In genomic region chr15:65092911-65093792, GRCh38 we compare ENCODE assay signal across 22 cellular contexts. TPM values are rescaled to one million over a fixed set of nuclear protein-coding genes. Genes with fewer than 3 reads are reported as not detected.
"Had no signal": no experiment of that assay in that cellular context is flagged by ENCODE, and none has a peak within 500 bp of the region (broad histone marks: within the 10 kb centered on the region; RNA-seq: fewer than 3 reads in every experiment).

No MANE protein-coding gene starts in this region.

- H3K27me3 Mint-ChIP-seq: central memory CD8-positive, alpha-beta T cell; naive thymus-derived CD8-positive, alpha-beta T cell; stimulated activated naive B cell treated with anti-CD40 and anti-IgM and Interleukin-4, amounts not matched to agents 10 μg/mL and 1 μg/mL and 100 μg/mL, for 72 hours; type B pancreatic cell had no signal

- H3K27ac Mint-ChIP-seq: stimulated activated naive B cell treated with anti-CD40 and anti-IgM and Interleukin-4, amounts not matched to agents 10 μg/mL and 1 μg/mL and 100 μg/mL, for 72 hours; type B pancreatic cell had no signal

- ATAC-seq: mucosa of descending colon; naive thymus-derived CD8-positive, alpha-beta T cell; stimulated activated naive B cell treated with anti-CD40 and anti-IgM and Interleukin-4, amounts not matched to agents 10 μg/mL and 1 μg/mL and 100 μg/mL, for 72 hours had no signal

- H3K4me3 ChIP-seq: heart left ventricle, mucosa of descending colon, skin epidermis had no signal

- H3K27me3 ChIP-seq: heart left ventricle had no signal

- H3K4me3 Mint-ChIP-seq: brain; central memory CD8-positive, alpha-beta T cell; naive thymus-derived CD8-positive, alpha-beta T cell; stimulated activated naive B cell treated with anti-CD40 and anti-IgM and Interleukin-4, amounts not matched to agents 10 μg/mL and 1 μg/mL and 100 μg/mL, for 72 hours; type B pancreatic cell had no signal

- H3K9me3 ChIP-seq: heart left ventricle, mucosa of descending colon had no signal

- DNase-seq: activated CD4-positive, alpha-beta T cell treated with anti-CD3 and anti-CD28 coated beads, Interleukin-2, amount 50 U/mL, for 48 hours; activated naive CD4-positive, alpha-beta T cell treated with anti-CD3 and anti-CD28 coated beads, Interleukin-2, amount 50 U/mL, for 16 hours; amniotic stem cell; effector CD8-positive, alpha-beta T cell; heart left ventricle; islet precursor cell; mammary epithelial cell; mucosa of descending colon; stimulated activated CD4-positive, alpha-beta T cell treated with anti-CD3 and anti-CD28 coated beads, Interleukin-15, amount 100 ng/mL, for 24 hours; stimulated activated CD4-positive, alpha-beta T cell treated with anti-CD3 and anti-CD28 coated beads, Interleukin-4, amount 100 ng/mL, for 1 hour; stimulated activated naive B cell treated with anti-CD40 and anti-IgM and Interleukin-4, amounts not matched to agents 10 μg/mL and 1 μg/mL and 100 μg/mL, for 72 hours; T-helper 1 cell; T1000 had no signal

- H3K4me1 Mint-ChIP-seq: central memory CD8-positive, alpha-beta T cell; stimulated activated naive B cell treated with anti-CD40 and anti-IgM and Interleukin-4, amounts not matched to agents 10 μg/mL and 1 μg/mL and 100 μg/mL, for 72 hours had no signal

- H3K9me3 Mint-ChIP-seq: brain; central memory CD8-positive, alpha-beta T cell; naive thymus-derived CD8-positive, alpha-beta T cell; stimulated activated naive B cell treated with anti-CD40 and anti-IgM and Interleukin-4, amounts not matched to agents 10 μg/mL and 1 μg/mL and 100 μg/mL, for 72 hours; type B pancreatic cell had no signal

RNA-seq across cellular contexts. Expression of gene KBTBD13, which starts 16.6 kb away (rescaled TPM):
- total RNA-seq: fibroblast of lung; frontal cortex; left lobe of liver; mammary epithelial cell; naive thymus-derived CD8-positive, alpha-beta T cell; subcutaneous adipose tissue had no signal
- polyA plus RNA-seq: mammary epithelial cell; naive thymus-derived CD8-positive, alpha-beta T cell had no signal

RNA-seq across cellular contexts. Expression of gene RASL12, which starts 25.4 kb away (rescaled TPM):
- total RNA-seq: mammary epithelial cell; naive thymus-derived CD8-positive, alpha-beta T cell had no signal
- polyA plus RNA-seq: naive thymus-derived CD8-positive, alpha-beta T cell had no signal

RNA-seq across cellular contexts. Expression of gene SLC51B, which starts 48.0 kb away (rescaled TPM):
- total RNA-seq: frontal cortex; heart left ventricle; mammary epithelial cell; naive thymus-derived CD8-positive, alpha-beta T cell; subcutaneous adipose tissue had no signal
- polyA plus RNA-seq: mammary epithelial cell; naive thymus-derived CD8-positive, alpha-beta T cell had no signal
